Comparison of ENCODE assay signal across 8 cellular contexts in the genomic region with DNA sequence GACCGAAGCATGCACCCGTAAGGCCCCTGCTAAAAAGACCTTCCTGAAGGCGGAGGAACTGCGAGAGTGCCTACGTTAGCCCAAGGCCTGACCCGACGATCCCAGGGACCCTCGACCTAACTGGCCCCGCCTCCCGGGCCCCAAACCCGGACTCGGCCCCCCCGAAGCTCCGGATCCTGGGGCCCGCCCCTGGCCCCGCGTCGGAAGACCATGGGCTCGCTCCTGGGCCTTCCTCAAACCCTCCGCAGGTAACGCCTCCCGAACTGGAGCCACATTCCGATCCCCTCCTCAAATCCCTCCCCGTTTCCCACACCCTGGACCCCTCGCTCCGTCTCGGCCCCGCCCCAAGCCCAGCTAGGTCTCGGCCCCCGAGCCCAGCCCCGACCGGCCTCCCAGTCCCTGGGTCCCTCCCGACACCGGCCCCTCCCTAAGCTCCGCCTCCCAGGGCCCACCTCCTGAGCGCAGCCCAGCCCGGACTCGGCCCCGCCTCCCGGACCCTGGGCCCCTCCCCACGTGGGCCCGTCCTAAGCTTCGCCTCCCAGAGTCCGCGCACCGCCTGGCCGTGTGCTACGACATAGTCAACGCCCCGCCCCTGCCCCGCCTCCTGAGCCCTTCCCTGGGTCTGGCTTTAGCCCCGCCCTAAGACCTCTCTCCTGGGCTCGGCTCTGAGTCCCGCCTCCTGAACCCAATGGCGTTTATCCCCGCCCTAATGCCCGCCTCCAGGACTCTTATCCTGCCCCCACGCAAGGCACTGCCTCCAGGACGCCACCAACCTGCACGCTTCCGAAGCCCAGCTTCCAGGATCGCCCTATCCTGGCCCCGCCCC. TPM values are rescaled to one million over a fixed set of nuclear protein-coding genes. Genes with fewer than 3 reads are reported as not detected.
DNase-seq lines count a peak whose midpoint lies in the region; ATAC-seq and TF ChIP-seq lines count a peak whose summit lies in the region.
"Not testable (repeated sequence)": the region's sequence is repeated elsewhere in the genome, so short reads cannot be mapped to it uniquely, and the experiment has no call there.

No MANE protein-coding gene starts in this region.

- ATAC-seq in GM18867 (IDR thresholded peaks at IDR 0.05; ENCODE audit: unreplicated experiment), result peak; percentile 82
- peak; percentile 88 for ATAC-seq in left lobe of liver
- peak; percentile 94 for ATAC-seq in aorta (ENCODE audit: low FRiP score)

- H3K27ac ChIP-seq in KMS-11 (0 out of 2 replicates have a peak overlapping the region, but pooled peaks have one; percentile 13), smooth muscle cell (ENCODE audit: low read depth) (peak overlapping the region; percentile 87), aorta (ENCODE audit: low read depth in 1 of 2, low read length in 2 of 2) (peak overlapping the region in 1 of 2 donors; percentile 44)

- peak; percentile 68 for DNase-seq in SIG-M5 treated with dmso at 0.1 percent for 504 hours (lab: John Stamatoyannopoulos, UW; ENCODE audit: unreplicated experiment)
- DNase-seq in activated T-helper 1 cell treated with Interleukin-2 at 50 U/mL for 16 hours (ENCODE audit: low read depth), result peak; percentile 93
- peak; percentile 99 for DNase-seq in left lobe of liver (ENCODE audit: low spot score)
- peak; percentile 44 for DNase-seq in smooth muscle cell (lab: John Stamatoyannopoulos, UW; ENCODE audit: unreplicated experiment)
- peak; percentile 99 to 100 for DNase-seq in aorta

- not testable (repeated sequence) for H3F3A ChIP-seq in smooth muscle cell (ENCODE audit: low read depth)

- H3K9me3 ChIP-seq in endocrine pancreas (ENCODE audit: control insufficient read depth, low read length); smooth muscle cell (replicated peaks; ENCODE audit: low read depth); aorta (ENCODE audit: control insufficient read depth, low read length): not testable (repeated sequence)

- not testable (repeated sequence) for H3K4me3 ChIP-seq in KMS-11 (IDR thresholded peaks at IDR 0.05; ENCODE audit: insufficient read depth, low read depth, low read length)
- peak overlapping the region; percentile 61 for H3K4me3 ChIP-seq in endocrine pancreas (ENCODE audit: control insufficient read depth, insufficient read depth, low read length)
- peak overlapping the region; percentile 58 for H3K4me3 ChIP-seq in smooth muscle cell
- H3K4me3 ChIP-seq in aorta (ENCODE audit: low read length in 2 of 2), result peak overlapping the region in 1 of 2 donors; percentile 67

- not testable (repeated sequence) for H4K20me1 ChIP-seq in KMS-11 (ENCODE audit: insufficient read depth); smooth muscle cell (ENCODE audit: low read depth)

- intact Hi-C loops in aorta (cut with DNase I), result not testable (repeated sequence)

- peaks cover 14% of the 10 kb centered on the region for H3K4me1 ChIP-seq in KMS-11 (ENCODE audit: low read depth, poor library complexity, severe bottlenecking)
- not testable (repeated sequence) for H3K4me1 ChIP-seq in endocrine pancreas (ENCODE audit: control insufficient read depth, insufficient read depth, low read length); smooth muscle cell (ENCODE audit: low read depth); aorta (ENCODE audit: control insufficient read depth in 1 of 2, insufficient read depth in 2 of 2, low read length in 2 of 2)

- peak overlapping the region; percentile 73 for H2AFZ ChIP-seq in KMS-11 (ENCODE audit: low read depth)
- peak overlapping the region; percentile 69 for H2AFZ ChIP-seq in smooth muscle cell (ENCODE audit: low read depth)

- not testable (repeated sequence) for TF ChIP-seq CTCF in KMS-11 (conservative IDR thresholded peaks at IDR 0.05; ENCODE audit: low read depth, low read length); smooth muscle cell (IDR thresholded peaks at IDR 0.05; ENCODE audit: borderline replicate concordance, insufficient read depth, poor library complexity, severe bottlenecking)

- H3K27me3 ChIP-seq in KMS-11 (ENCODE audit: insufficient read depth, low read depth); endocrine pancreas (ENCODE audit: control insufficient read depth, insufficient read depth, low read length); smooth muscle cell (ENCODE audit: low read depth); aorta (ENCODE audit: control insufficient read depth in 1 of 2, insufficient read depth in 2 of 2, low read length in 1 of 2): not testable (repeated sequence)

- not testable (repeated sequence) for H3K36me3 ChIP-seq in KMS-11 (ENCODE audit: insufficient read depth); endocrine pancreas (ENCODE audit: control insufficient read depth, insufficient read depth, low read length); smooth muscle cell (ENCODE audit: low read depth); aorta (ENCODE audit: control insufficient read depth in 1 of 2, insufficient read depth in 2 of 2, low read length in 1 of 2)

- H3K4me2 ChIP-seq in KMS-11 (peak overlapping the region; percentile 63), smooth muscle cell (peak overlapping the region; percentile 79)

- H3K9ac ChIP-seq in KMS-11, result peak overlapping the region; percentile 61; the same call in 1 of the 2 replicates
- H3K9ac ChIP-seq in endocrine pancreas (ENCODE audit: control insufficient read depth, insufficient read depth, low read length), result peak overlapping the region; percentile 72
- H3K9ac ChIP-seq in smooth muscle cell (ENCODE audit: low read depth), result peak overlapping the region; percentile 22

- not testable (repeated sequence) for H3K79me2 ChIP-seq in KMS-11 (ENCODE audit: insufficient read depth, low read depth); smooth muscle cell (ENCODE audit: low read depth)

- 34% methylated on average over 18 of the region's 63 CpGs for WGBS in smooth muscle cell (ENCODE audit: low lambda C conversion rate)
- WGBS in aorta, 2 donors, result 1 to 2% methylated on average over 43 to 63 of the region's 63 CpGs

RNA-seq across cellular contexts. Expression of a gene that starts 17.8 kb away (rescaled TPM):
- not detected for total RNA-seq in left lobe of liver
- total RNA-seq in smooth muscle cell, result not detected in 2 replicates
- not detected in 2 replicates for polyA plus RNA-seq in smooth muscle cell
- not detected for total RNA-seq in aorta
- not detected for polyA plus RNA-seq in aorta

RNA-seq across cellular contexts. Expression of a gene that starts 58.1 kb away (rescaled TPM):
- total RNA-seq in left lobe of liver (not detected), smooth muscle cell (not detected in 2 replicates), aorta (not detected)
- polyA plus RNA-seq in smooth muscle cell (not detected in 2 replicates), aorta (not detected)

Comparison
In these comparisons a context has a peak if more than half of its experiments do, and no peak if none do; other contexts are left out.
1. H3K9ac ChIP-seq: peak in every context shown above with its lines; median percentile 72 in endocrine pancreas; 61 in KMS-11; 22 in smooth muscle cell.
2. DNase-seq: peak in every context shown above with its lines; median percentile 100 in aorta; 99 in left lobe of liver; 93 in activated T-helper 1 cell treated with Interleukin-2 at 50 U/mL for 16 hours; 68 in SIG-M5 treated with dmso at 0.1 percent for 504 hours; 44 in smooth muscle cell.